In the genomic region with DNA sequence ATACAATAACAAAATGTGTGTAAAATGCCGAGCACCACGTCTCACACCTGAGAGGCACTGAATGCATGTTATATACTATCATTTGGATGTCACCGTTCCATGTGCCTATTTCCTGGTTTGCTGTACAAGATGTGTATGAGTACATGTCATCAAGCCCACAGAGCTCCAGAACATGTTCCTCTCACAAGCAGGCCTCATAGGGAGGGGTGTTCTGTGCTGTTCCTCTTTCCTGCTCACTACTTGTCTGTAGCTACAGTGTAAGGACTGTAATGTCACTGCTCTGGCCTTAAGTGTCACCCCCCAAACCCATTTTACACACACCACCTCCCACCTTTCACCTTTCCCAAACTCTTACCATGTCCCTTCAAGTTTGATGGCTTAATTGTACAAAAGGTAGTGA, we compare ENCODE assay signal across 1 cellular context.
TF ChIP-seq lines count a peak whose summit lies in the region.

No MANE protein-coding gene starts in this region.

TF ChIP-seq in H1, 55 proteins besides CTCF, POLR2A, EP300 and RAD21 (continued from another document):
- TF ChIP-seq RNF2 (IDR thresholded peaks at IDR 0.05; ENCODE audit: borderline replicate concordance, low read depth, low read length, missing control alignments, poor library complexity, severe bottlenecking), result no peak
- no peak for TF ChIP-seq PHF8 (conservative IDR thresholded peaks at IDR 0.05; ENCODE audit: low read depth, low read length)
- TF ChIP-seq, protein P1, sequence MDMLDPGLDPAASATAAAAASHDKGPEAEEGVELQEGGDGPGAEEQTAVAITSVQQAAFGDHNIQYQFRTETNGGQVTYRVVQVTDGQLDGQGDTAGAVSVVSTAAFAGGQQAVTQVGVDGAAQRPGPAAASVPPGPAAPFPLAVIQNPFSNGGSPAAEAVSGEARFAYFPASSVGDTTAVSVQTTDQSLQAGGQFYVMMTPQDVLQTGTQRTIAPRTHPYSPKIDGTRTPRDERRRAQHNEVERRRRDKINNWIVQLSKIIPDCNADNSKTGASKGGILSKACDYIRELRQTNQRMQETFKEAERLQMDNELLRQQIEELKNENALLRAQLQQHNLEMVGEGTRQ (IDR thresholded peaks at IDR 0.05; ENCODE audit: low read length), result no peak
- TF ChIP-seq KDM1A (IDR thresholded peaks at IDR 0.05; ENCODE audit: borderline replicate concordance, low read length), result no peak
- TF ChIP-seq SIN3A (conservative IDR thresholded peaks at IDR 0.05 in 1 of 2, IDR thresholded peaks at IDR 0.05 in 1 of 2; ENCODE audit: low read depth in 1 of 2, low read length in 2 of 2), result no peak
- TF ChIP-seq SP2 (IDR thresholded peaks at IDR 0.05; ENCODE audit: low read length), result no peak
- TF ChIP-seq BCL11A (IDR thresholded peaks at IDR 0.05; ENCODE audit: low read depth in 2 of 2, low read length in 2 of 2), result no peak
- TF ChIP-seq BRCA1 (IDR thresholded peaks at IDR 0.05; ENCODE audit: low read depth, low read length), result no peak
- no peak for TF ChIP-seq FOSL1 (IDR thresholded peaks at IDR 0.05; ENCODE audit: insufficient read depth, low read depth, low read length)
- TF ChIP-seq NRF1 (IDR thresholded peaks at IDR 0.05; ENCODE audit: low read depth, low read length), result no peak
- no peak for TF ChIP-seq POU5F1 (IDR thresholded peaks at IDR 0.05; ENCODE audit: low read depth, low read length)
- TF ChIP-seq KDM5A (IDR thresholded peaks at IDR 0.05; ENCODE audit: low read length), result no peak
- no peak for TF ChIP-seq EGR1 (IDR thresholded peaks at IDR 0.05; ENCODE audit: borderline replicate concordance, low read depth, low read length)
- no peak for TF ChIP-seq NANOG (IDR thresholded peaks at IDR 0.05; ENCODE audit: insufficient read depth, low read depth, low read length, poor library complexity, severe bottlenecking)
- TF ChIP-seq JUN (IDR thresholded peaks at IDR 0.05; ENCODE audit: low read depth, low read length), result no peak
